In genomic region chr17:62907961-62908360, GRCh38 we compare ENCODE assay signal across 1 cellular context.
TF ChIP-seq lines count a peak whose summit lies in the region.

No MANE protein-coding gene starts in this region.

TF ChIP-seq in H1, 55 proteins besides CTCF, POLR2A, EP300 and RAD21:
- no peak for TF ChIP-seq ATF2 (IDR thresholded peaks at IDR 0.05; ENCODE audit: low read length)
- TF ChIP-seq PHF8 (conservative IDR thresholded peaks at IDR 0.05; ENCODE audit: low read depth, low read length) = no peak
- no peak for TF ChIP-seq USF2 (IDR thresholded peaks at IDR 0.05; ENCODE audit: low read length)
- TF ChIP-seq ATF3 (IDR thresholded peaks at IDR 0.05; ENCODE audit: insufficient read depth, low read depth, low read length) = no peak
